ENCODE assay signal across 1 cellular context in genomic region chr3:14598143-14598569, GRCh38.
TF ChIP-seq lines count a peak whose summit lies in the region.

No MANE protein-coding gene starts in this region.

TF ChIP-seq in SK-N-SH treated with all-trans-retinoic acid at 6 μM for 48 hours, 23 proteins besides CTCF, POLR2A, EP300 and RAD21 (continued from another document):
- TF ChIP-seq PATZ1 (CRISPR knock-in tag; IDR thresholded peaks at IDR 0.05; ENCODE audit: borderline replicate concordance) (no peak), BACH2 (CRISPR knock-in tag; IDR thresholded peaks at IDR 0.05; ENCODE audit: borderline replicate concordance) (no peak), ESRRG (CRISPR knock-in tag; IDR thresholded peaks at IDR 0.05) (no peak), ZFP3 (CRISPR knock-in tag; IDR thresholded peaks at IDR 0.05) (peak; percentile 75; the same call in 1 of the 2 replicates), ZNF8 (CRISPR knock-in tag; IDR thresholded peaks at IDR 0.05) (peak; percentile 28; the same call in 1 of the 2 replicates), ISL1 (CRISPR knock-in tag; IDR thresholded peaks at IDR 0.05) (peak; percentile 39), ZNF565 (CRISPR knock-in tag; conservative IDR thresholded peaks at IDR 0.05; ENCODE audit: low read depth) (no peak), ZC3H10 (CRISPR knock-in tag; IDR thresholded peaks at IDR 0.05) (no peak), GLIS3 (CRISPR knock-in tag; IDR thresholded peaks at IDR 0.05) (no peak), CREB5 (CRISPR knock-in tag; IDR thresholded peaks at IDR 0.05; ENCODE audit: low read depth) (no peak), ARNTL (CRISPR knock-in tag; IDR thresholded peaks at IDR 0.05; ENCODE audit: borderline replicate concordance, low read depth) (no peak), OSR1 (CRISPR knock-in tag; IDR thresholded peaks at IDR 0.05) (no peak), CSRNP3 (CRISPR knock-in tag; IDR thresholded peaks at IDR 0.05) (no peak), TCF4 (CRISPR knock-in tag; IDR thresholded peaks at IDR 0.05; ENCODE audit: borderline replicate concordance) (no peak), SNAI2 (CRISPR knock-in tag; IDR thresholded peaks at IDR 0.05) (peak; percentile 87; the same call in 1 of the 2 replicates)
